Comparison of ENCODE assay signal across 1 cellular context in genomic region chr10:102419561-102420442, GRCh38.
TF ChIP-seq lines count a peak whose summit lies in the region.

No MANE protein-coding gene starts in this region.

TF ChIP-seq in K562, 482 proteins besides CTCF, POLR2A, EP300 and RAD21 (continued from another document and continues in another):
- TF ChIP-seq NKRF (IDR thresholded peaks at IDR 0.05; ENCODE audit: borderline replicate concordance): peak; percentile 49; the same call in 1 of the 2 replicates
- no peak for TF ChIP-seq CREB5 (CRISPR knock-in tag; IDR thresholded peaks at IDR 0.05)
- TF ChIP-seq CBX2 (IDR thresholded peaks at IDR 0.05; ENCODE audit: insufficient read depth, low read length, poor library complexity, severe bottlenecking): no peak
- TF ChIP-seq ZNF644 (tag; IDR thresholded peaks at IDR 0.05; ENCODE audit: low read depth): no peak
- TF ChIP-seq ZNF217 (CRISPR knock-in tag; IDR thresholded peaks at IDR 0.05): no peak
- no peak for TF ChIP-seq ETV5 (CRISPR knock-in tag; IDR thresholded peaks at IDR 0.05; ENCODE audit: low read depth)
- TF ChIP-seq HNRNPUL1 (IDR thresholded peaks at IDR 0.05; ENCODE audit: low read length): no peak
- TF ChIP-seq MYBL2 (IDR thresholded peaks at IDR 0.05; ENCODE audit: low read depth): no peak
- TF ChIP-seq MYBL2 (CRISPR knock-in tag; IDR thresholded peaks at IDR 0.05; ENCODE audit: borderline replicate concordance): no peak
- peak; percentile 24; the same call in 1 of the 2 replicates for TF ChIP-seq USF2 (CRISPR knock-in tag; IDR thresholded peaks at IDR 0.05)
- no peak for TF ChIP-seq MBD2 (IDR thresholded peaks at IDR 0.05; ENCODE audit: borderline replicate concordance, low read depth)
- TF ChIP-seq MIER1 (IDR thresholded peaks at IDR 0.05; ENCODE audit: low read depth): peak; percentile 78; the same call in 1 of the 2 replicates
- TF ChIP-seq EHMT2 (IDR thresholded peaks at IDR 0.05): peak; percentile 85; the same call in 1 of the 2 replicates
- TF ChIP-seq ZSCAN29 (IDR thresholded peaks at IDR 0.05): no peak
- TF ChIP-seq NRF1 (conservative IDR thresholded peaks at IDR 0.05 in 1 of 2, IDR thresholded peaks at IDR 0.05 in 1 of 2): peak; percentile 94 to 95
- no peak for TF ChIP-seq XRCC3 (IDR thresholded peaks at IDR 0.05)
- TF ChIP-seq HCFC1 (IDR thresholded peaks at IDR 0.05; ENCODE audit: low read depth, low read length): no peak
- TF ChIP-seq HOXB6 (CRISPR knock-in tag; IDR thresholded peaks at IDR 0.05; ENCODE audit: borderline replicate concordance): no peak
- no peak for TF ChIP-seq ZMIZ1 (IDR thresholded peaks at IDR 0.05; ENCODE audit: low read depth in 2 of 2, low read length in 2 of 2)
- no peak for TF ChIP-seq ZBTB5 (IDR thresholded peaks at IDR 0.05)
- no peak for TF ChIP-seq SNIP1 (IDR thresholded peaks at IDR 0.05; ENCODE audit: low read depth)
- TF ChIP-seq ZNF24 (IDR thresholded peaks at IDR 0.05): no peak
- TF ChIP-seq ZNF318 (IDR thresholded peaks at IDR 0.05; ENCODE audit: borderline replicate concordance in 1 of 2, low read depth in 1 of 2): no peak
- peak; percentile 82 for TF ChIP-seq ZBTB7A (IDR thresholded peaks at IDR 0.05; ENCODE audit: borderline replicate concordance, control insufficient read depth, low read depth, low read length)
- no peak for TF ChIP-seq ELF2 (CRISPR knock-in tag; IDR thresholded peaks at IDR 0.05)
- TF ChIP-seq BRCA1 (IDR thresholded peaks at IDR 0.05): no peak
- no peak for TF ChIP-seq BRCA1 (CRISPR knock-in tag; IDR thresholded peaks at IDR 0.05)
- TF ChIP-seq SP2 (IDR thresholded peaks at IDR 0.05; ENCODE audit: extremely low read depth, low read depth, low read length, poor library complexity, severe bottlenecking): no peak
- peak; percentile 21; the same call in 1 of the 2 replicates for TF ChIP-seq SP1 (CRISPR knock-in tag; IDR thresholded peaks at IDR 0.05)
- TF ChIP-seq MECOM (CRISPR knock-in tag; IDR thresholded peaks at IDR 0.05): no peak
- TF ChIP-seq, protein P1, sequence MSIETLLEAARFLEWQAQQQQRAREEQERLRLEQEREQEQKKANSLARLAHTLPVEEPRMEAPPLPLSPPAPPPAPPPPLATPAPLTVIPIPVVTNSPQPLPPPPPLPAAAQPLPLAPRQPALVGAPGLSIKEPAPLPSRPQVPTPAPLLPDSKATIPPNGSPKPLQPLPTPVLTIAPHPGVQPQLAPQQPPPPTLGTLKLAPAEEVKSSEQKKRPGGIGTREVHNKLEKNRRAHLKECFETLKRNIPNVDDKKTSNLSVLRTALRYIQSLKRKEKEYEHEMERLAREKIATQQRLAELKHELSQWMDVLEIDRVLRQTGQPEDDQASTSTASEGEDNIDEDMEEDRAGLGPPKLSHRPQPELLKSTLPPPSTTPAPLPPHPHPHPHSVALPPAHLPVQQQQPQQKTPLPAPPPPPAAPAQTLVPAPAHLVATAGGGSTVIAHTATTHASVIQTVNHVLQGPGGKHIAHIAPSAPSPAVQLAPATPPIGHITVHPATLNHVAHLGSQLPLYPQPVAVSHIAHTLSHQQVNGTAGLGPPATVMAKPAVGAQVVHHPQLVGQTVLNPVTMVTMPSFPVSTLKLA (conservative IDR thresholded peaks at IDR 0.05): peak; percentile 55 to 72; a peak in 3 of 4 replicates
- no peak for TF ChIP-seq ZNF239 (CRISPR knock-in tag; IDR thresholded peaks at IDR 0.05)
- TF ChIP-seq ZNF699 (CRISPR knock-in tag; IDR thresholded peaks at IDR 0.05; ENCODE audit: insufficient replicate concordance): no peak
- no peak for TF ChIP-seq ID3 (CRISPR knock-in tag; IDR thresholded peaks at IDR 0.05)
- TF ChIP-seq ID3 (tag; IDR thresholded peaks at IDR 0.05): 0 out of 2 replicates have a peak, but pooled peaks have one; percentile 32
- no peak for TF ChIP-seq ELF1 (tag; IDR thresholded peaks at IDR 0.05)
- TF ChIP-seq, protein P2, sequence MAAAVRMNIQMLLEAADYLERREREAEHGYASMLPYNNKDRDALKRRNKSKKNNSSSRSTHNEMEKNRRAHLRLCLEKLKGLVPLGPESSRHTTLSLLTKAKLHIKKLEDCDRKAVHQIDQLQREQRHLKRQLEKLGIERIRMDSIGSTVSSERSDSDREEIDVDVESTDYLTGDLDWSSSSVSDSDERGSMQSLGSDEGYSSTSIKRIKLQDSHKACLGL (CRISPR knock-in tag; IDR thresholded peaks at IDR 0.05; ENCODE audit: borderline replicate concordance, poor library complexity, severe bottlenecking): no peak
